ENCODE assay signal across 26 cellular contexts in the genomic region with DNA sequence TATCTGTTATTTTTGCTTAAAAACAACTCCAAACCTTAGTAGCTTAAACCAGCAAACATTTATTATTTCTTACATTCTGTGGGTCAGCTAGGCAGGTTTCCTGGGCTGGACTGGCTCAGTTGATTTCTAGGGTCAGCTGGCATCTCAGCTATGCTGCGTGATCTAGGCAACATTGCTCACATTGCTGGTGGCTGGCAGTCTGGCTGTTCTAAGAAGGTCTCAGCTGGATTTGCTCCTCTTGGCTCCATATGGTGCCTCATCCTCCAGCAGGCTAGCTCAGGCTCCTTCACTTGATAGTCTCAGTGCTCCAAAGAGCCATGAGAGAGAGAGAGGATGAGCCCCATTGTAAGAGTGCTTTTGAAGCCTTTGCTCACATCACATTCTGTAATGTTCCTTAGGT.
"Had no signal": no experiment of that assay in that cellular context is flagged by ENCODE, and none has a peak within 500 bp of the region (broad histone marks: within the 10 kb centered on the region; RNA-seq: fewer than 3 reads in every experiment).

No MANE protein-coding gene starts in this region.

- DNase-seq: activated CD4-positive, alpha-beta T cell treated with anti-CD3 and anti-CD28 coated beads, Interleukin-2, amount 10 ng/mL, durations not matched to agents 24 days and 14 days; activated CD4-positive, alpha-beta T cell treated with anti-CD3 and anti-CD28 coated beads, Interleukin-2, amount 50 U/mL, for 4 hours; activated CD8-positive, alpha-beta T cell treated with anti-CD3 and anti-CD28 coated beads for 36 hours; activated gamma-delta T cell; activated naive CD4-positive, alpha-beta T cell treated with anti-CD3 and anti-CD28 coated beads for 36 hours; activated T-cell treated with anti-CD3 and anti-CD28 coated beads, Interleukin-2, amount 50 U/mL, for 24 hours; anterior cingulate cortex; brain microvascular endothelial cell; central memory CD4-positive, alpha-beta T cell; Karpas-422; KBM-7; NCI-H1105; NCI-H1417 treated with DMSO at 0.1 percent for 48 hours; NCI-H187 treated with DMSO at 0.1 percent for 48 hours; NCI-H2081; NCI-H2171 treated with DMSO at 0.1 percent for 48 hours; NCI-H2227 treated with DMSO at 0.1 percent for 48 hours; NCI-H446; NCI-H510A treated with DMSO at 0.1 percent for 48 hours; OCI-M1; Right ventricle myocardium superior; SW 1271; T-helper 1 cell; T-helper 2 cell; T1000 had no signal

- H3K36me3 ChIP-seq: brain microvascular endothelial cell had no signal

- H3K27ac ChIP-seq: brain microvascular endothelial cell had no signal

- H3K27me3 ChIP-seq: brain microvascular endothelial cell had no signal

- ATAC-seq: activated CD8-positive, alpha-beta T cell treated with anti-CD3 and anti-CD28 coated beads for 36 hours; activated naive CD4-positive, alpha-beta T cell treated with anti-CD3 and anti-CD28 coated beads, Interleukin-2, amount 50 U/mL, for 72 hours had no signal
